1 cellular context compared by ENCODE assay signal in the genomic region with DNA sequence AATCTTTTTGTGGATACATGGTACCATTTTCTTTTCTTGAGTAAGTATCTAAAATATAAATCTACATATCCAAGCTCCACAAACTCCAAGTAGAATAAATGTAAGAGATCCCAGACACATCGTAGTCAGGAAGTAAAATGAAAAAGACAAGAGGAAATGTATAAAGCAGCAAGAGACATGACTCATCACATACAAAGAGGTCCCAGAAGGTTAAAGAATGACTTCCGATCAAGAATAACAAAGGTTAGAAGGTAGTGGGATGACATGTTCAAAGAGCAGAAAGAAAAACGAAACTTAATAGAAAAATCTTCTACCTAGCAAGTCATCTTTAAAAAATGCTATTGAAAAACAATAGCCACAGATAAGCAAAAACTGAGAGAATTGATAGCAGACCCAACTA.
A peak's percentile ranks its signal among the peaks of the same experiment; 100 is the strongest.
TF ChIP-seq lines count a peak whose summit lies in the region.

No MANE protein-coding gene starts in this region.

TF ChIP-seq in H1, 55 proteins besides CTCF, POLR2A, EP300 and RAD21:
- TF ChIP-seq SIN3A (conservative IDR thresholded peaks at IDR 0.05 in 1 of 2, IDR thresholded peaks at IDR 0.05 in 1 of 2; ENCODE audit: low read depth in 1 of 2, low read length in 2 of 2) (no peak), JUND (IDR thresholded peaks at IDR 0.05; ENCODE audit: low read length) (peak; percentile 30; the same call in 1 of the 2 replicates)
